In genomic region chr6:145012039-145012662, GRCh38 we compare ENCODE assay signal across 27 cellular contexts.
DNase-seq lines count a peak whose midpoint lies in the region; ATAC-seq, FAIRE-seq and TF ChIP-seq lines count a peak whose summit lies in the region.
"Had no signal": no experiment of that assay in that cellular context is flagged by ENCODE, and none has a peak within 500 bp of the region (broad histone marks: within the 10 kb centered on the region; RNA-seq: fewer than 3 reads in every experiment).

No MANE protein-coding gene starts in this region.

- no peak overlapping the region for H4K5ac ChIP-seq in IMR-90 (ENCODE audit: low read depth, low read length)

- peaks cover 2% of the 10 kb centered on the region for H3K9me1 ChIP-seq in IMR-90 (ENCODE audit: insufficient read depth, low read length)

- no peaks in the 10 kb centered on the region for H3K9me3 ChIP-seq in IMR-90 (ENCODE audit: control insufficient read depth, insufficient read depth, low read length)
- H3K9me3 ChIP-seq: ascending aorta, right lobe of liver had no signal

- H3K56ac ChIP-seq in IMR-90 (ENCODE audit: extremely low read depth, insufficient read depth, low read length), result no peak overlapping the region

- H3K4me2 ChIP-seq in IMR-90 (ENCODE audit: low read depth, low read length), result no peak overlapping the region

- H2AK5ac ChIP-seq in IMR-90 (ENCODE audit: low read depth, low read length), result no peak overlapping the region

- DNase-seq in ELR (ENCODE audit: low read depth) (peak; percentile 88), IMR-90 (peak; percentile 66), bronchial epithelial cell (ENCODE audit: low read depth) (peak; percentile 12), iris pigment epithelial cell (ENCODE audit: low read depth) (peak; percentile 80), NCI-H2029 (lab: John Stamatoyannopoulos, UW) (no peak), SW480 (ENCODE audit: low spot score) (no peak), GM13977 (ENCODE audit: low spot score) (no peak)
- DNase-seq: activated CD4-positive, alpha-beta T cell treated with anti-CD3 and anti-CD28 coated beads for 36 hours; activated CD8-positive, alpha-beta memory T cell treated with anti-CD3 and anti-CD28 coated beads for 24 hours; activated effector memory CD4-positive, alpha-beta T cell treated with anti-CD3 and anti-CD28 coated beads, Interleukin-2, amount 50 U/mL, for 16 hours; activated naive CD8-positive, alpha-beta T cell treated with anti-CD3 and anti-CD28 coated beads for 36 hours; C1 segment of cervical spinal cord; cerebellar nuclear complex; COR-L47; DMS53; erythroblast; foreskin keratinocyte; heart left ventricle; NCI-H1048; NCI-H187 treated with DMSO at 0.1 percent for 48 hours; NCI-H82; right lobe of liver; stimulated activated CD4-positive, alpha-beta T cell treated with anti-CD3 and anti-CD28 coated beads, Interleukin-12 subunit alpha, Interleukin-12 subunit beta, amount 100 ng/mL, for 4 hours; stimulated activated CD4-positive, alpha-beta T cell treated with anti-CD3 and anti-CD28 coated beads, Interleukin-4, amount 100 ng/mL, for 1 hour; trophoblast cell had no signal

- TF ChIP-seq CTCF in IMR-90 (conservative IDR thresholded peaks at IDR 0.05; ENCODE audit: low read depth, low read length) (no peak), bronchial epithelial cell (IDR thresholded peaks at IDR 0.05; ENCODE audit: insufficient read depth, low read length, severe bottlenecking) (no peak), GM13977 (IDR thresholded peaks at IDR 0.05; ENCODE audit: extremely low read depth, insufficient read depth, missing control alignments) (no peak)

- no peak overlapping the region for H2BK5ac ChIP-seq in IMR-90 (ENCODE audit: low read depth, low read length, poor library complexity, severe bottlenecking)

- H3K14ac ChIP-seq in IMR-90 (replicated peaks; ENCODE audit: low read depth, low read length), result no peak overlapping the region

- intact Hi-C loops in IMR-90 (cut with micrococcal nuclease), result no loop called here

- peak overlapping the region; percentile 24; the same call in 1 of the 2 replicates for H3K4ac ChIP-seq in IMR-90 (ENCODE audit: low read depth, low read length)

- in situ Hi-C loops in IMR-90 (cut with MboI; ENCODE audit: low sequenced_read_pairs), result no loop called here
- in situ Hi-C loops in GM13977 (cut with MboI; ENCODE audit: low pct_unique_long_range_greater_than_20kb, low sequenced_read_pairs, unreplicated experiment), result no loop called here

- no peak overlapping the region for H4K91ac ChIP-seq in IMR-90 (ENCODE audit: insufficient read depth, low read depth, low read length)

- CTCF ChIA-PET in IMR-90 (lab: Yijun Ruan, JAX), result no interaction called here

- H2AK9ac ChIP-seq in IMR-90 (replicated peaks; ENCODE audit: low read depth, low read length, poor library complexity), result no peak overlapping the region

- peak; percentile 40 for ATAC-seq in IMR-90 (ENCODE audit: low read depth)
- ATAC-seq: activated CD4-positive, alpha-beta T cell treated with anti-CD3 and anti-CD28 coated beads for 36 hours; foreskin keratinocyte; right lobe of liver had no signal

- no peaks in the 10 kb centered on the region for H4K20me1 ChIP-seq in IMR-90 (ENCODE audit: insufficient read depth, low read length)

- H2BK20ac ChIP-seq in IMR-90 (ENCODE audit: low read depth, low read length), result peak overlapping the region; percentile 16; the same call in 1 of the 2 replicates

- no peaks in the 10 kb centered on the region for H3K79me1 ChIP-seq in IMR-90 (ENCODE audit: low read depth in 1 of 2, low read length in 2 of 2)

- whole genome bisulfite sequencing in IMR-90 (ENCODE audit: extremely low coverage in 2 of 2, insufficient read length in 1 of 2), 2 experiments, result 40% methylated on average over 1 of the region's 5 CpGs; no CpG with 5 or more reads in 1 of the 2 experiments

- no peak overlapping the region for H2BK120ac ChIP-seq in IMR-90 (ENCODE audit: low read depth, low read length)

- no TSS peak for BruUV-seq in IMR-90 (replicated peaks; lab: Mats Ljungman, UMichigan)

- H3K9ac ChIP-seq in IMR-90 (ENCODE audit: low read depth, low read length), result no peak overlapping the region

- H3K4me3 ChIP-seq in IMR-90 (ENCODE audit: insufficient read depth, low read depth, low read length), result no peak overlapping the region
- no peak overlapping the region for H3K4me3 ChIP-seq in bronchial epithelial cell (ENCODE audit: low read depth, low read length)
- H3K4me3 ChIP-seq: ascending aorta, heart left ventricle, right lobe of liver had no signal

- H3K4me1 ChIP-seq in IMR-90 (ENCODE audit: control insufficient read depth, insufficient read depth, low read length), result peaks cover 6% of the 10 kb centered on the region
- H3K4me1 ChIP-seq: ascending aorta, right lobe of liver had no signal

- no peak overlapping the region for H3K18ac ChIP-seq in IMR-90 (ENCODE audit: low read depth, low read length)

- H2AFZ ChIP-seq in IMR-90 (replicated peaks; ENCODE audit: low read length, poor library complexity), result no peak overlapping the region

- no peaks in the 10 kb centered on the region for H3K27me3 ChIP-seq in IMR-90 (ENCODE audit: control insufficient read depth, insufficient read depth, low read length)
- H3K27me3 ChIP-seq in bronchial epithelial cell (ENCODE audit: control insufficient read depth, insufficient read depth, low read length), result no peaks in the 10 kb centered on the region
- H3K27me3 ChIP-seq: ascending aorta, heart left ventricle, right lobe of liver had no signal

- FAIRE-seq in bronchial epithelial cell (lab: Jason Lieb, UNC), result no peak

- H3K36me3 ChIP-seq in IMR-90 (ENCODE audit: control insufficient read depth, insufficient read depth, low read length) (no peaks in the 10 kb centered on the region), bronchial epithelial cell (ENCODE audit: control insufficient read depth, insufficient read depth, low read length) (no peaks in the 10 kb centered on the region)
- H3K36me3 ChIP-seq: ascending aorta, heart left ventricle, right lobe of liver had no signal

- H2BK15ac ChIP-seq in IMR-90 (ENCODE audit: low read depth, low read length), result no peak overlapping the region

- H3K23ac ChIP-seq in IMR-90 (ENCODE audit: low read depth, low read length), result no peak overlapping the region

- dilution Hi-C loops in IMR-90 (cut with HindIII; ENCODE audit: low sequenced_read_pairs, unreplicated experiment), result no loop called here

- no peak for TF ChIP-seq POLR2A in IMR-90 (IDR thresholded peaks at IDR 0.05; ENCODE audit: low read depth, low read length)

- POLR2A ChIA-PET in IMR-90 (lab: Charles Lee; ENCODE audit: unreplicated experiment), result no interaction called here

- no peak for TF ChIP-seq RAD21 in IMR-90 (IDR thresholded peaks at IDR 0.05; ENCODE audit: low read length)

- H4K8ac ChIP-seq in IMR-90 (ENCODE audit: low read depth in 2 of 2, low read length in 2 of 2), result no peak overlapping the region

- H3K27ac ChIP-seq in IMR-90 (ENCODE audit: insufficient read depth, low read length), result no peak overlapping the region
- H3K27ac ChIP-seq: ascending aorta, foreskin keratinocyte, heart left ventricle, HL-60, right lobe of liver had no signal

TF ChIP-seq in IMR-90, 13 proteins besides CTCF, POLR2A, EP300 and RAD21:
- TF ChIP-seq CHD1 (IDR thresholded peaks at IDR 0.05; ENCODE audit: low read depth, low read length) (no peak), CEBPB (IDR thresholded peaks at IDR 0.05; ENCODE audit: low read depth, low read length) (peak; percentile 30; the same call in 1 of the 2 replicates)

Comparison
In these comparisons a context has a peak if more than half of its experiments do, and no peak if none do; other contexts are left out.
1. DNase-seq: peak in ELR (single experiment), IMR-90 (single experiment), bronchial epithelial cell (single experiment) and iris pigment epithelial cell (single experiment); none in NCI-H2029 (single experiment), SW480 (single experiment) and GM13977 (single experiment).